ENCODE assay signal across 16 cellular contexts in genomic region chr3:187648177-187648576, GRCh38. TPM values are rescaled to one million over a fixed set of nuclear protein-coding genes. Genes with fewer than 3 reads are reported as not detected.
DNase-seq lines count a peak whose midpoint lies in the region; ATAC-seq and TF ChIP-seq lines count a peak whose summit lies in the region.
"Had no signal": no experiment of that assay in that cellular context is flagged by ENCODE, and none has a peak within 500 bp of the region (broad histone marks: within the 10 kb centered on the region; RNA-seq: fewer than 3 reads in every experiment).

No MANE protein-coding gene starts in this region.

- H3K9me3 ChIP-seq in mucosa of descending colon, result no peaks in the 10 kb centered on the region
- H3K9me3 ChIP-seq: MG63 had no signal

- TF ChIP-seq CTCF in mucosa of descending colon (IDR thresholded peaks at IDR 0.05) (no peak), foreskin keratinocyte (conservative IDR thresholded peaks at IDR 0.05) (no peak)

- H3K27me3 Mint-ChIP-seq in stimulated activated memory B cell treated with anti-CD40 and anti-IgM and Interleukin-4, amounts not matched to agents 10 μg/mL and 1 μg/mL and 100 μg/mL, for 72 hours, result peaks cover 56% of the 10 kb centered on the region

- peaks cover 4% of the 10 kb centered on the region for H3K36me3 Mint-ChIP-seq in stimulated activated memory B cell treated with anti-CD40 and anti-IgM and Interleukin-4, amounts not matched to agents 10 μg/mL and 1 μg/mL and 100 μg/mL, for 72 hours

- DNase-seq in superior temporal gyrus (ENCODE audit: extremely low spot score), result no peak
- DNase-seq in mucosa of descending colon, result no peak
- no peak for DNase-seq in foreskin keratinocyte
- DNase-seq: activated CD4-positive, CD25-positive, alpha-beta regulatory T cell; activated T-cell treated with anti-CD3 and anti-CD28 coated beads, Interleukin-2, amount 50 U/mL, for 4 hours; MG63; NCI-H510A treated with DMSO at 0.1 percent for 48 hours; stimulated activated CD8-positive, alpha-beta memory T cell treated with anti-CD3 and anti-CD28 coated beads, Interleukin-4, amount 100 ng/mL, for 48 hours had no signal

- no peak overlapping the region for H3K4me3 Mint-ChIP-seq in stimulated activated memory B cell treated with anti-CD40 and anti-IgM and Interleukin-4, amounts not matched to agents 10 μg/mL and 1 μg/mL and 100 μg/mL, for 72 hours
- H3K4me3 Mint-ChIP-seq: activated T-cell treated with anti-CD3 and anti-CD28 coated beads, Interleukin-2, amount 50 U/mL, for 4 hours had no signal

- ATAC-seq in GM19023 (IDR thresholded peaks at IDR 0.05; ENCODE audit: unreplicated experiment) (peak; percentile 81), GM21737 (IDR thresholded peaks at IDR 0.05; ENCODE audit: unreplicated experiment) (peak; percentile 95), HG03135 (IDR thresholded peaks at IDR 0.05; ENCODE audit: unreplicated experiment) (peak; percentile 98), mucosa of descending colon (no peak), foreskin keratinocyte (no peak)
- peak; percentile 45 for ATAC-seq in stimulated activated memory B cell treated with anti-CD40 and anti-IgM and Interleukin-4, amounts not matched to agents 10 μg/mL and 1 μg/mL and 100 μg/mL, for 72 hours
- ATAC-seq: activated T-cell treated with anti-CD3 and anti-CD28 coated beads, Interleukin-2, amount 50 U/mL, for 4 hours; Right ventricle myocardium inferior had no signal

- intact Hi-C loops in mucosa of descending colon (cut with DNase I, micrococcal nuclease), result no loop called here

- H3K36me3 ChIP-seq in mucosa of descending colon (ENCODE audit: low read depth), result no peaks in the 10 kb centered on the region
- H3K36me3 ChIP-seq: MG63 had no signal

- H3K4me3 ChIP-seq in mucosa of descending colon, result no peak overlapping the region
- H3K4me3 ChIP-seq: hepatocyte, lung, MG63 had no signal

- peaks cover 14% of the 10 kb centered on the region for H3K27me3 ChIP-seq in foreskin keratinocyte

- H3K4me1 Mint-ChIP-seq in stimulated activated memory B cell treated with anti-CD40 and anti-IgM and Interleukin-4, amounts not matched to agents 10 μg/mL and 1 μg/mL and 100 μg/mL, for 72 hours, result no peaks in the 10 kb centered on the region

- H3K27ac Mint-ChIP-seq in stimulated activated memory B cell treated with anti-CD40 and anti-IgM and Interleukin-4, amounts not matched to agents 10 μg/mL and 1 μg/mL and 100 μg/mL, for 72 hours, result no peak overlapping the region

- no peaks in the 10 kb centered on the region for H3K9me3 Mint-ChIP-seq in stimulated activated memory B cell treated with anti-CD40 and anti-IgM and Interleukin-4, amounts not matched to agents 10 μg/mL and 1 μg/mL and 100 μg/mL, for 72 hours
- H3K9me3 Mint-ChIP-seq: activated T-cell treated with anti-CD3 and anti-CD28 coated beads, Interleukin-2, amount 50 U/mL, for 4 hours had no signal

- H3K27ac ChIP-seq in foreskin keratinocyte, result no peak overlapping the region
- H3K27ac ChIP-seq: hepatocyte had no signal

- H3K4me1 ChIP-seq in mucosa of descending colon (ENCODE audit: low read depth) (no peaks in the 10 kb centered on the region), foreskin keratinocyte (no peaks in the 10 kb centered on the region)

RNA-seq across cellular contexts. Expression of gene SST, which starts 22.0 kb away (rescaled TPM):
- total RNA-seq in mucosa of descending colon (10 to 100 TPM in 2 of 3 donors, 1 to 10 TPM in 1; 7.2 to 29.5 (median 23.8) TPM), foreskin keratinocyte (not detected in 2 replicates)
- not detected in 2 replicates for polyA plus RNA-seq in foreskin keratinocyte
- total RNA-seq: activated T-cell treated with anti-CD3 and anti-CD28 coated beads, Interleukin-2, amount 50 U/mL, for 4 hours; osteocyte; Right ventricle myocardium inferior had no signal

RNA-seq across cellular contexts. Expression of gene RTP2, which starts 54.2 kb away (rescaled TPM):
- total RNA-seq in mucosa of descending colon (not detected), foreskin keratinocyte (not detected in 2 replicates)
- not detected in 2 replicates for polyA plus RNA-seq in foreskin keratinocyte
- total RNA-seq: activated T-cell treated with anti-CD3 and anti-CD28 coated beads, Interleukin-2, amount 50 U/mL, for 4 hours; hepatocyte; lung; osteocyte; Right ventricle myocardium inferior had no signal
- polyA plus RNA-seq: hepatocyte, lung had no signal

Comparison
In these comparisons a context has a peak if more than half of its experiments do, and no peak if none do; other contexts are left out.
1. ATAC-seq: peak in GM19023 (single experiment), GM21737 (single experiment), HG03135 (single experiment) and stimulated activated memory B cell treated with anti-CD40 and anti-IgM and Interleukin-4, amounts not matched to agents 10 μg/mL and 1 μg/mL and 100 μg/mL, for 72 hours (single experiment); none in mucosa of descending colon (single experiment) and foreskin keratinocyte (single experiment).